ENCODE assay signal across 12 cellular contexts in the genomic region with DNA sequence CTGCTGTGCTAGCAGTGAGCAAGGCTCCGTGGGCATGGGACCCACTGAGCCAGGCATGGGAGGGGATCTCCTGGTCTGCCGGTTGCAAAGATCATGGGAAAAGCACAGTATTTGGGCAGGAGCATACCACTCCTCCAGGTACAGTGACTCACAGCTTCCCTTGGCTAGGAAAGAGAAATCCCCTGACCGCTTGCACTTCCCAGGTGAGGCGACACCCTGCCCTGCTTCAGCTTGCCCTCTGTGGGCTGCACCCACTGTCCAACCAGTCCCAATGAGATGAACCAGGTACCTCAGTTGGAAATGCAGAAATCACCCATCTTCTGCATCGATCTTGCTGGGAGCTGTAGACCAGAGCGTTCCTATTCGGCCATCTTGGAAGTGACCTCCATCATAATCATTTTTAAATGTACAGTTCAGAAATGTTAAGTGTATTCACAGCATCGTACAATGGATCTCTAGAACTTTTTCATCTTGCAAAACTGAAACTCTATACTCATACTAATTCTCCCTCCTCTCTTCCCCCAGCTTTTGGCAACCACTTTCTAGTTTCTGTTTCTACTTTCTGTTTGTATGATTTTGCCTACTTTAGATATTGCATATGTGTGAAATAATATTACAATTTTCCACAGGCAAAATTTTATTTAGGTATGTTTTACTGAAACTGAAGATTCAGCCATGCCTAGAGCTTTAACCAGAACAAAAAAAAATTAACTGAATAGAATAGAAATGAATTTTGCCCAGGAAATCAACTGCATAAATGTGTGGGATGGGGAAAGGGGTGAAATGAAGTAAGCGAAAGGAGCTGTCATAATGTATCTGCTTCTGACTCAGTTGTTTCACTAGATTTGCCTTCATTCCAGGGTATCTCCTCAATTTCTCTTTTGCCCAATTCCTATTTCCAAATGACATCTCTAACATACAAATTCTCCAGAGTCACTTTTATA.
DNase-seq lines count a peak whose midpoint lies in the region; ATAC-seq and TF ChIP-seq lines count a peak whose summit lies in the region.
"Had no signal": no experiment of that assay in that cellular context is flagged by ENCODE, and none has a peak within 500 bp of the region (broad histone marks: within the 10 kb centered on the region; RNA-seq: fewer than 3 reads in every experiment).

No MANE protein-coding gene starts in this region.

- intact Hi-C loops in tibial artery (cut with DNase I; ENCODE audit: low total_unique reads), result no loop called here

- no peak overlapping the region for H3K27ac ChIP-seq in osteoblast (ENCODE audit: low read depth, low read length)
- no peak overlapping the region for H3K27ac ChIP-seq in tibial artery
- H3K27ac ChIP-seq: esophagus squamous epithelium, skin epidermis had no signal

- ATAC-seq in GM18502 (IDR thresholded peaks at IDR 0.05; ENCODE audit: poor library complexity, unreplicated experiment), result peak; percentile 96
- peak; percentile 74 for ATAC-seq in GM19372 (IDR thresholded peaks at IDR 0.05; ENCODE audit: low read depth, unreplicated experiment)
- ATAC-seq in HG02852 (IDR thresholded peaks at IDR 0.05; ENCODE audit: unreplicated experiment), result peak; percentile 96
- peak; percentile 95 for ATAC-seq in HG03521 (IDR thresholded peaks at IDR 0.05; ENCODE audit: unreplicated experiment)

- H4K20me1 ChIP-seq in osteoblast (ENCODE audit: insufficient read depth, low read length), result no peaks in the 10 kb centered on the region

- H2AFZ ChIP-seq in osteoblast (ENCODE audit: low read length), result no peak overlapping the region

- H3K4me1 ChIP-seq in osteoblast (ENCODE audit: insufficient read depth, low read length) (no peaks in the 10 kb centered on the region), tibial artery (no peaks in the 10 kb centered on the region)
- H3K4me1 ChIP-seq: esophagus squamous epithelium had no signal

- H3K9me3 ChIP-seq in osteoblast (ENCODE audit: low read depth, low read length), result no peaks in the 10 kb centered on the region
- H3K9me3 ChIP-seq in tibial artery, result peaks cover 0 to 5% (median 3%) of the 10 kb centered on the region in 3 donors
- H3K9me3 ChIP-seq: esophagus squamous epithelium had no signal

- no peak overlapping the region for H3K4me2 ChIP-seq in osteoblast (ENCODE audit: insufficient read depth, low read length)

- TF ChIP-seq CTCF in osteoblast (IDR thresholded peaks at IDR 0.05; ENCODE audit: extremely low read depth, low read depth, low read length) (no peak), tibial artery (IDR thresholded peaks at IDR 0.05) (no peak)

- DNase-seq in osteoblast (ENCODE audit: insufficient read length, low spot score, missing footprints), result no peak
- no peak for DNase-seq in tibial artery
- no peak for DNase-seq in LoVo (ENCODE audit: low spot score)
- DNase-seq in DMS114 treated with DMSO at 0.1 percent for 48 hours (lab: John Stamatoyannopoulos, UW; ENCODE audit: unreplicated experiment), result no peak
- DNase-seq: esophagus squamous epithelium, naive B cell, NCI-H1105 treated with DMSO at 0.1 percent for 48 hours had no signal

- H3K36me3 ChIP-seq in osteoblast (ENCODE audit: insufficient read depth, low read length), result no peaks in the 10 kb centered on the region
- no peaks in the 10 kb centered on the region for H3K36me3 ChIP-seq in tibial artery

- H3K27me3 ChIP-seq in osteoblast (ENCODE audit: insufficient read depth, low read length), result no peaks in the 10 kb centered on the region
- no peaks in the 10 kb centered on the region for H3K27me3 ChIP-seq in tibial artery
- H3K27me3 ChIP-seq: esophagus squamous epithelium had no signal

- H3K4me3 ChIP-seq in osteoblast (ENCODE audit: insufficient read depth, low read length), result no peak overlapping the region
- H3K4me3 ChIP-seq in tibial artery, result no peak overlapping the region
- H3K4me3 ChIP-seq: esophagus squamous epithelium, skin epidermis had no signal

- no peaks in the 10 kb centered on the region for H3K79me2 ChIP-seq in osteoblast (ENCODE audit: insufficient read depth, low read length)
